1 cellular context compared by ENCODE assay signal in genomic region chr3:50210510-50211367, GRCh38.
TF ChIP-seq lines count a peak whose summit lies in the region.

No MANE protein-coding gene starts in this region.

TF ChIP-seq in WTC11, 78 proteins besides CTCF, POLR2A, EP300 and RAD21 (continued from another document):
- TF ChIP-seq ZNF423 (CRISPR knock-in tag; IDR thresholded peaks at IDR 0.05): no peak
- no peak for TF ChIP-seq IRF2 (CRISPR knock-in tag; IDR thresholded peaks at IDR 0.05; ENCODE audit: borderline replicate concordance, low read depth)
- TF ChIP-seq AFF4 (CRISPR knock-in tag; IDR thresholded peaks at IDR 0.05; ENCODE audit: borderline replicate concordance): no peak
